In the genomic region with DNA sequence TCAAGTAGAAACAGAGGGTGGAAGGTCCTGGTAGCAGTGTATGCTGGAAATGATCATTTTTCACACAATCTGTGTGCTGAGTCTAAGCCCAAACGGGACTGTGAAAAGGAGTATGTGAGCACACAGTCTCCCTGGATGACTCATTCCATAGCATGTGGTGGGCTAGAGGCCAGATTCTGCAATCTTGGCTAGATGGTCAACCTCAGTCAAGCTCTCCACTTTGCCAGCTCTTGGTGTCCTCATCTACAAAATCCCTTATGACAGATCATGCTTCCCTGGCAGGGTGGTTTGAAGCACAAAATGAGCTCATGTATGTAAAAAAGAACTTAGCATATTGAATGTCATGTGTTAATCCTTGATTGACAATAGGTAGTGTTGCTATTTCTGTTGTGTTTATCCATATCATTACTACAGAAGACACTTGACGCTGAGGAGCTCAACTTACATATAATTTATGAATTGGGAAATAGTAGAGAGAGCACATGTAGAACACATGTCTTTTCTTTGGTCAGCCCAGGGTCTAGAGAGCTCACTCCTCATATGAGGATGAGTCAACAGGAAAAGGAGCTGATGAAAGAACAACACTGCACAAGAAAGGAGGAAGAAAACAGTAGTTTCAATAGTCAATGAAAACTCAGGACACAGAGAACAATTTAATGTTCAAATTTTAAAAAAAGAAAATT, we compare ENCODE assay signal across 25 cellular contexts.
A peak's percentile ranks its signal among the peaks of the same experiment; 100 is the strongest.
DNase-seq lines count a peak whose midpoint lies in the region; ATAC-seq and TF ChIP-seq lines count a peak whose summit lies in the region.
"Had no signal": no experiment of that assay in that cellular context is flagged by ENCODE, and none has a peak within 500 bp of the region (broad histone marks: within the 10 kb centered on the region; RNA-seq: fewer than 3 reads in every experiment).

No MANE protein-coding gene starts in this region.

- H3K36me3 ChIP-seq in A673 (ENCODE audit: insufficient read depth, low read length, poor library complexity, severe bottlenecking), result no peaks in the 10 kb centered on the region
- H3K36me3 ChIP-seq: cardiac muscle cell, esophagus squamous epithelium, heart left ventricle, lower lobe of right lung, pancreas had no signal

- peak; percentile 3 for DNase-seq in A673 (ENCODE audit: low spot score)
- DNase-seq in GF-D8 (lab: John Stamatoyannopoulos, UW), result peak; percentile 5
- DNase-seq in RPMI7951 (ENCODE audit: low read depth), result peak; percentile 47
- peak; percentile 18 for DNase-seq in fibroblast of mammary gland (ENCODE audit: low read depth)
- no peak for DNase-seq in GDM1 (lab: John Stamatoyannopoulos, UW)
- no peak for DNase-seq in activated effector memory CD4-positive, alpha-beta T cell treated with Interleukin-2 at 50 U/mL for 16 hours
- DNase-seq in NCI-H2227 treated with DMSO at 0.1 percent for 48 hours (lab: John Stamatoyannopoulos, UW), result no peak
- DNase-seq: activated CD4-positive, alpha-beta T cell treated with anti-CD3 and anti-CD28 coated beads for 48 hours; activated T-cell treated with anti-CD3 and anti-CD28 coated beads for 4 hours; COR-L47; EL; esophagus squamous epithelium; H9; heart left ventricle; lower lobe of right lung; NCI-H1048; NCI-H2029 treated with DMSO at 0.1 percent for 48 hours; NCI-H524; pancreas; small intestine; stimulated activated CD4-positive, alpha-beta T cell treated with anti-CD3 and anti-CD28 coated beads, Interleukin-4, amount 100 ng/mL, for 24 hours; substantia nigra had no signal

- peaks cover 4% of the 10 kb centered on the region for H3K27me3 ChIP-seq in A673 (replicated peaks; ENCODE audit: insufficient read depth, low read depth, low read length, poor library complexity)
- H3K27me3 ChIP-seq: cardiac muscle cell, esophagus squamous epithelium, heart left ventricle, pancreas had no signal

- CTCF ChIA-PET in A673 (lab: Charles Lee), result no interaction called here

- intact Hi-C loops in A673 (cut with micrococcal nuclease; ENCODE audit: unreplicated experiment), result no loop called here

- H3K4me3 ChIP-seq in A673 (ENCODE audit: low read depth, low read length, poor library complexity, severe bottlenecking) (no peak overlapping the region), fibroblast of mammary gland (ENCODE audit: control insufficient read depth, low read depth, low read length) (no peak overlapping the region)
- H3K4me3 ChIP-seq: cardiac muscle cell, esophagus squamous epithelium, heart left ventricle, lower lobe of right lung, pancreas had no signal

- no peaks in the 10 kb centered on the region for H3K9me3 ChIP-seq in A673 (ENCODE audit: low read depth, low read length, poor library complexity, severe bottlenecking)
- H3K9me3 ChIP-seq: pancreas had no signal

- no peak overlapping the region for H3K27ac ChIP-seq in A673 (ENCODE audit: low read depth, low read length, poor library complexity, severe bottlenecking)
- H3K27ac ChIP-seq: cardiac muscle cell, esophagus squamous epithelium, heart left ventricle, lower lobe of right lung, pancreas had no signal

- ATAC-seq in GM21576 (IDR thresholded peaks at IDR 0.05; ENCODE audit: unreplicated experiment), result no peak
- ATAC-seq: heart left ventricle, lower lobe of right lung, Panc1, pancreas had no signal

- TF ChIP-seq CTCF in A673 (conservative IDR thresholded peaks at IDR 0.05; ENCODE audit: low read depth, low read length), result no peak
- no peak for TF ChIP-seq CTCF in fibroblast of mammary gland (conservative IDR thresholded peaks at IDR 0.05; ENCODE audit: control insufficient read depth, insufficient read depth, low read depth, low read length)

- BruUV-seq in A673 (replicated peaks; lab: Mats Ljungman, UMichigan), result no TSS peak

- POLR2A ChIA-PET in A673 (lab: Charles Lee; ENCODE audit: low non-redundant PET), result no interaction called here

- no peaks in the 10 kb centered on the region for H3K4me1 ChIP-seq in A673 (ENCODE audit: insufficient read depth, low read length, poor library complexity, severe bottlenecking)
- H3K4me1 ChIP-seq: esophagus squamous epithelium, heart left ventricle, lower lobe of right lung, pancreas had no signal

Comparison
In these comparisons a context has a peak if more than half of its experiments do, and no peak if none do; other contexts are left out.
1. DNase-seq: peak in A673 (single experiment), GF-D8 (single experiment), RPMI7951 (single experiment) and fibroblast of mammary gland (single experiment); none in GDM1 (single experiment), activated effector memory CD4-positive, alpha-beta T cell treated with Interleukin-2 at 50 U/mL for 16 hours (single experiment) and NCI-H2227 treated with DMSO at 0.1 percent for 48 hours (single experiment).